ENCODE assay signal across 12 cellular contexts in genomic region chr6:69489970-69490369, GRCh38.
"Had no signal": no experiment of that assay in that cellular context is flagged by ENCODE, and none has a peak within 500 bp of the region (broad histone marks: within the 10 kb centered on the region; RNA-seq: fewer than 3 reads in every experiment).

No MANE protein-coding gene starts in this region.

- H3K27me3 Mint-ChIP-seq: activated naive CD8-positive, alpha-beta T cell; brain; dendritic cell treated with granulocyte-macrophage colony-stimulating factor and Interleukin-4, amounts not matched to agents 40 ng/mL and 50 ng/mL, for 4 days had no signal

- ATAC-seq: psoas muscle had no signal

- H3K4me3 ChIP-seq: psoas muscle, sigmoid colon had no signal

- H3K36me3 Mint-ChIP-seq: activated naive CD8-positive, alpha-beta T cell; brain had no signal

- H3K27ac Mint-ChIP-seq: activated CD4-positive, alpha-beta memory T cell treated with anti-CD3 and anti-CD28 coated beads for 36 hours; activated naive CD8-positive, alpha-beta T cell; brain; dendritic cell treated with granulocyte-macrophage colony-stimulating factor and Interleukin-4, amounts not matched to agents 40 ng/mL and 50 ng/mL, for 4 days had no signal

- H3K4me3 Mint-ChIP-seq: activated CD4-positive, alpha-beta memory T cell treated with anti-CD3 and anti-CD28 coated beads for 36 hours; activated naive CD8-positive, alpha-beta T cell; brain; dendritic cell treated with granulocyte-macrophage colony-stimulating factor and Interleukin-4, amounts not matched to agents 40 ng/mL and 50 ng/mL, for 4 days had no signal

- DNase-seq: activated CD4-positive, alpha-beta memory T cell treated with anti-CD3 and anti-CD28 coated beads for 36 hours; activated gamma-delta T cell; activated T-cell treated with anti-CD3 and anti-CD28 coated beads, Interleukin-2, amount 50 U/mL, for 48 hours; amygdala; hippocampal formation; kidney glomerular epithelial cell; psoas muscle; sigmoid colon; stimulated activated CD4-positive, alpha-beta T cell treated with anti-CD3 and anti-CD28 coated beads, Interleukin-4, amount 100 ng/mL, for 4 hours had no signal
